23 cellular contexts compared by ENCODE assay signal in genomic region chr2:219566640-219567039, GRCh38. TPM values are rescaled to one million over a fixed set of nuclear protein-coding genes. Genes with fewer than 3 reads are reported as not detected.
DNase-seq lines count a peak whose midpoint lies in the region; ATAC-seq, FAIRE-seq and TF ChIP-seq lines count a peak whose summit lies in the region.
"Had no signal": no experiment of that assay in that cellular context is flagged by ENCODE, and none has a peak within 500 bp of the region (broad histone marks: within the 10 kb centered on the region; RNA-seq: fewer than 3 reads in every experiment).

No MANE protein-coding gene starts in this region.

- H3K4me1 ChIP-seq in H9 (ENCODE audit: insufficient read depth, low read length) = peaks cover 12% of the 10 kb centered on the region; the same call in 1 of the 2 replicates
- H3K4me1 ChIP-seq in trophoblast cell (ENCODE audit: control insufficient read depth in 1 of 2, insufficient read depth in 2 of 2, low read length in 2 of 2) = peaks cover 19 to 28% of the 10 kb centered on the region in 2 experiments
- H3K4me1 ChIP-seq in endodermal cell (ENCODE audit: control insufficient read depth, insufficient read depth, low read length) = no peaks in the 10 kb centered on the region

- H3K14ac ChIP-seq in H9 (ENCODE audit: insufficient read depth, low read length) (no peak overlapping the region), trophoblast cell (ENCODE audit: low read length) (no peak overlapping the region)

- H3K27ac ChIP-seq in H9 (ENCODE audit: insufficient read length, low read depth, low read length) (no peak overlapping the region), trophoblast cell (ENCODE audit: low read depth, low read length) (no peak overlapping the region), endodermal cell (ENCODE audit: low read depth, low read length) (no peak overlapping the region)

- no CpG with 5 or more reads among the region's 11 CpGs for WGBS in H9 (ENCODE audit: extremely low coverage, insufficient read length, low lambda C conversion rate)
- WGBS in trophoblast cell (ENCODE audit: extremely low coverage, insufficient coverage, insufficient read length) = no CpG with 5 or more reads among the region's 11 CpGs
- WGBS in endodermal cell (ENCODE audit: insufficient coverage in 1 of 2, insufficient read length in 1 of 2), 2 experiments = 83 to 94% methylated on average over 10 to 11 of the region's 11 CpGs

- no peak overlapping the region for H2AK5ac ChIP-seq in H9 (ENCODE audit: insufficient read length, low read length)
- no peak overlapping the region for H2AK5ac ChIP-seq in trophoblast cell (ENCODE audit: low read length)

- peaks cover 7% of the 10 kb centered on the region for H3K23me2 ChIP-seq in H9 (ENCODE audit: insufficient read length, low read depth, low read length, poor library complexity, severe bottlenecking)

- H2BK5ac ChIP-seq in H9 (ENCODE audit: insufficient read length, low read length) = no peak overlapping the region
- H2BK5ac ChIP-seq in trophoblast cell (ENCODE audit: low read depth, low read length, poor library complexity) = no peak overlapping the region

- H3K4me3 ChIP-seq in trophoblast cell (ENCODE audit: low read depth, low read length) (peak overlapping the region; percentile 6), endodermal cell (ENCODE audit: low read length) (no peak overlapping the region)

- ATAC-seq in HG03280 (IDR thresholded peaks at IDR 0.05; ENCODE audit: unreplicated experiment) = no peak

- H3K18ac ChIP-seq in H9 (ENCODE audit: insufficient read length, low read depth, low read length) = no peak overlapping the region
- no peak overlapping the region for H3K18ac ChIP-seq in trophoblast cell (ENCODE audit: low read length)

- peaks cover 64 to 69% of the 10 kb centered on the region in 2 experiments for H3K36me3 ChIP-seq in trophoblast cell (ENCODE audit: control insufficient read depth in 1 of 2, insufficient read depth in 2 of 2, low read length in 2 of 2)
- peaks cover 13% of the 10 kb centered on the region for H3K36me3 ChIP-seq in endodermal cell (ENCODE audit: control insufficient read depth, insufficient read depth, low read length)

- no peak overlapping the region for H4K91ac ChIP-seq in H9 (ENCODE audit: insufficient read length, low read depth, low read length)
- no peak overlapping the region for H4K91ac ChIP-seq in trophoblast cell (ENCODE audit: low read depth, low read length)

- H3K27me3 ChIP-seq in H9 (ENCODE audit: insufficient read depth, low read length) (no peaks in the 10 kb centered on the region; the same call in 1 of the 2 replicates), trophoblast cell (ENCODE audit: insufficient read depth, low read length) (no peaks in the 10 kb centered on the region), endodermal cell (ENCODE audit: control insufficient read depth, insufficient read depth, low read length, poor library complexity, severe bottlenecking) (no peaks in the 10 kb centered on the region)
- H3K27me3 ChIP-seq: BE2C had no signal

- H3K27me3 Mint-ChIP-seq in H9 (ENCODE audit: low read depth) = peaks cover 5% of the 10 kb centered on the region
- H3K27me3 Mint-ChIP-seq in endothelial cell (ENCODE audit: unreplicated experiment) = peaks cover 24% of the 10 kb centered on the region
- peaks cover 2% of the 10 kb centered on the region for H3K27me3 Mint-ChIP-seq in endodermal cell (ENCODE audit: insufficient read depth)

- H3K9me3 ChIP-seq in H9 (ENCODE audit: control insufficient read depth, low read depth, low read length) (no peaks in the 10 kb centered on the region), trophoblast cell (ENCODE audit: insufficient read depth, low read depth, low read length) (peaks cover 3% of the 10 kb centered on the region), endodermal cell (ENCODE audit: control insufficient read depth, low read length) (no peaks in the 10 kb centered on the region)
- H3K9me3 ChIP-seq: BE2C had no signal

- H4K12ac ChIP-seq in trophoblast cell (ENCODE audit: low read depth, low read length) = no peak overlapping the region

- H3K4me3 Mint-ChIP-seq in H9 = peak overlapping the region in 1 of 2 experiments; percentile 66; a peak in 2 of 5 replicates
- peak overlapping the region; percentile 22 for H3K4me3 Mint-ChIP-seq in endothelial cell (ENCODE audit: unreplicated experiment)
- H3K4me3 Mint-ChIP-seq in endodermal cell = no peak overlapping the region
- H3K4me3 Mint-ChIP-seq: T-helper 1 cell treated with Interleukin-12 subunit alpha and Interleukin-12 subunit beta and Interleukin-4 antibody, amounts not matched to agents 30 μg/mL and 1 μg/mL, for 36 hours had no signal

- H4K8ac ChIP-seq in H9 (replicated peaks; ENCODE audit: insufficient read length, low read depth, low read length) (no peak overlapping the region), trophoblast cell (ENCODE audit: low read depth, low read length) (no peak overlapping the region)

- H3K9ac ChIP-seq in H9 (ENCODE audit: extremely low read depth, insufficient read length, low read length) (no peak overlapping the region), trophoblast cell (ENCODE audit: low read length) (no peak overlapping the region), endodermal cell (ENCODE audit: extremely low read depth, low read length, poor library complexity, severe bottlenecking) (no peak overlapping the region)

- H3K23ac ChIP-seq in H9 (ENCODE audit: insufficient read length, low read depth, low read length) (no peak overlapping the region), trophoblast cell (ENCODE audit: low read length) (no peak overlapping the region)

- H4K5ac ChIP-seq in H9 (ENCODE audit: insufficient read length, low read depth, low read length) = no peak overlapping the region

- H3K36me3 Mint-ChIP-seq in H9 (ENCODE audit: insufficient read depth in 1 of 3, low read depth in 3 of 3) = peaks cover 49 to 72% (median 68%) of the 10 kb centered on the region in 3 experiments
- H3K36me3 Mint-ChIP-seq in endothelial cell (ENCODE audit: low read depth, unreplicated experiment) = peaks cover 28% of the 10 kb centered on the region
- peaks cover 67% of the 10 kb centered on the region for H3K36me3 Mint-ChIP-seq in endodermal cell (ENCODE audit: low read depth)

- H2AFZ ChIP-seq in H9 (ENCODE audit: low read length) (no peak overlapping the region), trophoblast cell (ENCODE audit: insufficient read depth, low read length, poor library complexity) (no peak overlapping the region)

- H3K27ac Mint-ChIP-seq in H9 = peak overlapping the region; percentile 96 to 98 (median 97); a peak in 4 of 7 replicates
- no peak overlapping the region for H3K27ac Mint-ChIP-seq in endothelial cell (ENCODE audit: unreplicated experiment)
- H3K27ac Mint-ChIP-seq in endodermal cell = no peak overlapping the region
- H3K27ac Mint-ChIP-seq: T-helper 1 cell treated with Interleukin-12 subunit alpha and Interleukin-12 subunit beta and Interleukin-4 antibody, amounts not matched to agents 30 μg/mL and 1 μg/mL, for 36 hours had no signal

- no peak overlapping the region for H3K4ac ChIP-seq in H9 (ENCODE audit: low read depth, low read length)
- H3K4ac ChIP-seq in trophoblast cell (ENCODE audit: low read depth, low read length) = no peak overlapping the region

- H3K79me2 ChIP-seq in H9 (ENCODE audit: insufficient read depth, low read length) (no peaks in the 10 kb centered on the region), trophoblast cell (ENCODE audit: control insufficient read depth, insufficient read depth, low read length, poor library complexity) (peaks cover 12% of the 10 kb centered on the region)

- H3K9me3 Mint-ChIP-seq in H9 (no peaks in the 10 kb centered on the region; a peak in 1 of 5 replicates), endothelial cell (ENCODE audit: unreplicated experiment) (no peaks in the 10 kb centered on the region), endodermal cell (no peaks in the 10 kb centered on the region)
- H3K9me3 Mint-ChIP-seq: T-helper 1 cell treated with Interleukin-12 subunit alpha and Interleukin-12 subunit beta and Interleukin-4 antibody, amounts not matched to agents 30 μg/mL and 1 μg/mL, for 36 hours had no signal

- H2BK120ac ChIP-seq in H9 (ENCODE audit: low read depth, low read length, poor library complexity, severe bottlenecking) (no peak overlapping the region), trophoblast cell (ENCODE audit: insufficient read depth, low read length, poor library complexity) (no peak overlapping the region)

- no peaks in the 10 kb centered on the region for H3K79me1 ChIP-seq in H9 (ENCODE audit: insufficient read depth, low read depth, low read length, poor library complexity, severe bottlenecking)
- H3K79me1 ChIP-seq in trophoblast cell (ENCODE audit: low read length) = peaks cover 23% of the 10 kb centered on the region

- no peak overlapping the region for H3T11ph ChIP-seq in H9 (ENCODE audit: low read length)

- TF ChIP-seq POLR2A in GM12892 (IDR thresholded peaks at IDR 0.05; ENCODE audit: low read depth, low read length) = no peak

- no peaks in the 10 kb centered on the region for H4K20me1 ChIP-seq in H9 (ENCODE audit: control insufficient read depth, insufficient read depth, insufficient read length)

- DNase-seq in GM12892 (ENCODE audit: insufficient read length) (peak; percentile 5), H9 (no peak), endothelial cell (ENCODE audit: low spot score) (no peak), trophoblast cell (no peak), endodermal cell (no peak), NCI-H82 treated with DMSO at 0.1 percent for 48 hours (lab: John Stamatoyannopoulos, UW; ENCODE audit: unreplicated experiment) (no peak)
- DNase-seq: BE2C, Calu3, Karpas-422, NCI-H1092, NCI-H1417 treated with DMSO at 0.1 percent for 48 hours, NCI-H1694 treated with DMSO at 0.1 percent for 48 hours, NCI-H2081, NCI-H2227 treated with DMSO at 0.1 percent for 48 hours, NCI-H526 treated with DMSO at 0.1 percent for 48 hours, RPMI8226, SHP77 treated with DMSO at 0.1 percent for 48 hours, SW 1271 had no signal

- TF ChIP-seq CTCF in H9 (conservative IDR thresholded peaks at IDR 0.05) (no peak), endothelial cell (IDR thresholded peaks at IDR 0.05; ENCODE audit: unreplicated experiment) (no peak), endodermal cell (conservative IDR thresholded peaks at IDR 0.05) (no peak)

- H2BK20ac ChIP-seq in H9 (ENCODE audit: low read depth, low read length, poor library complexity, severe bottlenecking) = no peak overlapping the region

- no peak overlapping the region for H3K56ac ChIP-seq in H9 (ENCODE audit: insufficient read length, low read depth, low read length)

- no peak overlapping the region for H2BK15ac ChIP-seq in H9 (ENCODE audit: low read depth, low read length)

- H2BK12ac ChIP-seq in H9 (ENCODE audit: insufficient read length, low read depth, low read length) (no peak overlapping the region), trophoblast cell (ENCODE audit: low read length) (no peak overlapping the region)

- H3K4me2 ChIP-seq in H9 (ENCODE audit: insufficient read depth, insufficient read length, low read length) (no peak overlapping the region), trophoblast cell (ENCODE audit: low read length) (no peak overlapping the region)

- H3K4me1 Mint-ChIP-seq in H9 = peaks cover 67 to 71% of the 10 kb centered on the region in 2 experiments
- H3K4me1 Mint-ChIP-seq in endothelial cell (ENCODE audit: unreplicated experiment) = peaks cover 7% of the 10 kb centered on the region
- peaks cover 37% of the 10 kb centered on the region for H3K4me1 Mint-ChIP-seq in endodermal cell

- FAIRE-seq in GM12892 (lab: Jason Lieb, UNC) = no peak
- FAIRE-seq: GM18507, H54 had no signal

RNA-seq across cellular contexts. Expression of gene OBSL1, which starts 4.7 kb away (rescaled TPM):
- not detected for polyA plus RNA-seq in GM12892 (2012; ENCODE audit: missing spikeins)
- total RNA-seq in H9 (2021) (139 and 140 TPM in 2 replicates), endothelial cell (ENCODE audit: unreplicated experiment) (53.4 TPM), endodermal cell (100 to 1,000 TPM; 156 to 162 TPM)
- 155 and 158 TPM in 2 replicates for polyA plus RNA-seq in trophoblast cell (2013)
- polyA plus RNA-seq in endodermal cell (2013, experiment 1 of 2) = 93.4 TPM
- polyA plus RNA-seq in endodermal cell (2013, experiment 2 of 2) = 95.4 TPM

RNA-seq across cellular contexts. Expression of gene INHA, which starts 5.5 kb away (rescaled TPM):
- polyA plus RNA-seq in GM12892 (2012; ENCODE audit: missing spikeins) = not detected
- total RNA-seq in H9 (2021) (0.24 and 0.31 TPM in 2 replicates), endothelial cell (ENCODE audit: unreplicated experiment) (not detected), endodermal cell (1 to 10 TPM in 1 of 2 donors, under 1 TPM in 1; 0.48 to 1.5 TPM)
- polyA plus RNA-seq in trophoblast cell (2013) = 24.7 and 27.9 TPM in 2 replicates
- polyA plus RNA-seq in endodermal cell (2013, experiment 1 of 2) = 0.61 TPM
- 0.75 TPM for polyA plus RNA-seq in endodermal cell (2013, experiment 2 of 2)
- total RNA-seq: A673 had no signal

RNA-seq across cellular contexts. Expression of gene TMEM198, which starts 22.8 kb away (rescaled TPM):
- 0.19 TPM for polyA plus RNA-seq in GM12892 (2012; ENCODE audit: missing spikeins)
- 7.7 and 8.8 TPM in 2 replicates for total RNA-seq in H9 (2021)
- total RNA-seq in endothelial cell (ENCODE audit: unreplicated experiment) = not detected
- polyA plus RNA-seq in trophoblast cell (2013) = 5.0 and 5.5 TPM in 2 replicates
- total RNA-seq in endodermal cell = 1 to 10 TPM; 2.6 to 3.9 TPM
- 9.6 TPM for polyA plus RNA-seq in endodermal cell (2013, experiment 1 of 2)
- polyA plus RNA-seq in endodermal cell (2013, experiment 2 of 2) = 5.3 TPM

RNA-seq across cellular contexts. Expression of gene CHPF, which starts 23.0 kb away (rescaled TPM):
- 0.61 TPM for polyA plus RNA-seq in GM12892 (2012; ENCODE audit: missing spikeins)
- total RNA-seq in H9 (2021) = 45.1 and 46.5 TPM in 2 replicates
- 4.1 TPM for total RNA-seq in endothelial cell (ENCODE audit: unreplicated experiment)
- 150 and 167 TPM in 2 replicates for polyA plus RNA-seq in trophoblast cell (2013)
- total RNA-seq in endodermal cell = 10 to 100 TPM; 51.2 to 54.0 TPM
- 26.1 TPM for polyA plus RNA-seq in endodermal cell (2013, experiment 1 of 2)
- 31.2 TPM for polyA plus RNA-seq in endodermal cell (2013, experiment 2 of 2)

RNA-seq across cellular contexts. Expression of gene STK11IP, which starts 31.0 kb away (rescaled TPM):
- polyA plus RNA-seq in GM12892 (2012; ENCODE audit: missing spikeins) = 10.4 TPM
- 28.1 and 31.1 TPM in 2 replicates for total RNA-seq in H9 (2021)
- total RNA-seq in endothelial cell (ENCODE audit: unreplicated experiment) = 23.8 TPM
- 19.1 and 19.7 TPM in 2 replicates for polyA plus RNA-seq in trophoblast cell (2013)
- total RNA-seq in endodermal cell = 10 to 100 TPM; 27.3 to 31.1 TPM
- polyA plus RNA-seq in endodermal cell (2013, experiment 1 of 2) = 36.2 TPM
- polyA plus RNA-seq in endodermal cell (2013, experiment 2 of 2) = 29.6 TPM

Comparison
In these comparisons a context has a peak if more than half of its experiments do, and no peak if none do; other contexts are left out.
1. H3K27ac Mint-ChIP-seq: peak in H9 (3 of 3); none in endothelial cell (single experiment) and endodermal cell (single experiment).